ENCODE assay signal across 2 cellular contexts in the genomic region with DNA sequence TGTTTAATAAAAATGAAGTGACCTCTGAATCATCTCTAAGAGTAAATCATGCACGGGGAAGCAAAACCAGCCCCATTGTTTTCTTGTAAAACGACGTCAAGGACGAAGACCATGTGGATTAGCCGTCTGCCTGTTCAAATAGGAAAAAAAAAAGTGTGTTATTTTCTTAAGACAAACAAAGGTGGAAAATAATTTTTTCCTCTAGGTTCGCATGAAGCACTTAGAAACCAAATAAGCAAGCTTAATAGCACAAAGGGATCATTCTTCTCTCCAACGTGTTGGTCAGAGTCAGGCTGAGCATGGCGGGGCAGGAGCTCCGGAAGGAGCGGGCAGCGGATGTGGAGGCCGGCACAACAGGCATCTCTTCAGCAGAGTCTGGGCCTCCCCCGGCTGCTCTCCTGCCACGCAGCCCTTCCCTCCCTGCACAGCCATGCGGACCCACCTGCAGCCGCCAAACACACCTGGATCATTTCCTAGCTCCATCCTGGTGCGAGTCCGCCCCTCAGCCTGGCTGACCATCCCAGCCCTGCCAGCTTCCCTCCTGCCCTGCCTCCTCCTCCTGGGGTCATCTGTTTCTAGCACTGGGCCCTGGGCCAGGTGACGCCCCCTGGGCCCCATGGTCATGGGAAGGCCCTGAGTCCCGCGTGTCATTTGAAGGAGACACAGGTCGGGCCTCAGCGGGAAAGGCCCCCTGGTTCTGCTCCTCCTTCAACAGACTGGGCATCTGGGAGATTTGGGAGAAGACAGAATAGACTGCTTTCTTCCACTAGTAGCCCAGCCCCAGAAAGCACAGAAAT.
TF ChIP-seq lines count a peak whose summit lies in the region.

No MANE protein-coding gene starts in this region.

TF ChIP-seq in HepG2, 621 proteins besides CTCF, POLR2A, EP300 and RAD21:
- TF ChIP-seq BCLAF1 (IDR thresholded peaks at IDR 0.05): no peak
- TF ChIP-seq SOX5 (CRISPR knock-in tag; IDR thresholded peaks at IDR 0.05; ENCODE audit: borderline replicate concordance): 0 out of 2 replicates have a peak, but pooled peaks have one; percentile 18
- no peak for TF ChIP-seq SOX13 (IDR thresholded peaks at IDR 0.05)
- TF ChIP-seq SOX13 (CRISPR knock-in tag; conservative IDR thresholded peaks at IDR 0.05 in 1 of 2, IDR thresholded peaks at IDR 0.05 in 1 of 2): peak in 1 of 2 experiments; percentile 58; a peak in 2 of 4 replicates
- peak; percentile 91 for TF ChIP-seq ZBTB33 (CRISPR knock-in tag; IDR thresholded peaks at IDR 0.05)
TF ChIP-seq in HepG2: peak in this region for 3.

TF ChIP-seq in HEK293T, 16 proteins besides CTCF, POLR2A, EP300 and RAD21:
- TF ChIP-seq, protein P1, sequence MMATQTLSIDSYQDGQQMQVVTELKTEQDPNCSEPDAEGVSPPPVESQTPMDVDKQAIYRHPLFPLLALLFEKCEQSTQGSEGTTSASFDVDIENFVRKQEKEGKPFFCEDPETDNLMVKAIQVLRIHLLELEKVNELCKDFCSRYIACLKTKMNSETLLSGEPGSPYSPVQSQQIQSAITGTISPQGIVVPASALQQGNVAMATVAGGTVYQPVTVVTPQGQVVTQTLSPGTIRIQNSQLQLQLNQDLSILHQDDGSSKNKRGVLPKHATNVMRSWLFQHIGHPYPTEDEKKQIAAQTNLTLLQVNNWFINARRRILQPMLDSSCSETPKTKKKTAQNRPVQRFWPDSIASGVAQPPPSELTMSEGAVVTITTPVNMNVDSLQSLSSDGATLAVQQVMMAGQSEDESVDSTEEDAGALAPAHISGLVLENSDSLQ (IDR thresholded peaks at IDR 0.05): no peak
- no peak for TF ChIP-seq TARDBP (IDR thresholded peaks at IDR 0.05)
- no peak for TF ChIP-seq SUZ12 (IDR thresholded peaks at IDR 0.05)
- no peak for TF ChIP-seq NFRKB (IDR thresholded peaks at IDR 0.05)
TF ChIP-seq in HEK293T: peak in this region for 0.
